In genomic region chr5:51382759-51383493, GRCh38 we compare ENCODE assay signal across 8 cellular contexts. TPM values are rescaled to one million over a fixed set of nuclear protein-coding genes. Genes with fewer than 3 reads are reported as not detected.
DNase-seq lines count a peak whose midpoint lies in the region; ATAC-seq and TF ChIP-seq lines count a peak whose summit lies in the region.

Gene ISL1 (plus strand): TSS chr5:51383448. CDS start chr5:51383672, 224 bp downstream.

- no peaks in the 10 kb centered on the region for H3K4me1 ChIP-seq in right cardiac atrium (ENCODE audit: control insufficient read depth, insufficient read depth, low read length)

- peaks cover 7% of the 10 kb centered on the region for H3K4me1 Mint-ChIP-seq in activated T-helper 2 cell treated with anti-CD3 and anti-CD28 coated beads, Interferon-gamma antibody, Interleukin-2, Interleukin-4, amounts not matched to agents 10 μg/mL and 5 μg/mL and 100 μg/mL, durations not matched to agents 14 hours and 24 hours and 36 hours (ENCODE audit: low read depth)

- H3K27me3 ChIP-seq in right cardiac atrium (ENCODE audit: control insufficient read depth, insufficient read depth), result peaks cover 10% of the 10 kb centered on the region

- H3K27ac Mint-ChIP-seq in activated T-helper 2 cell treated with anti-CD3 and anti-CD28 coated beads, Interferon-gamma antibody, Interleukin-2, Interleukin-4, amounts not matched to agents 10 μg/mL and 5 μg/mL and 100 μg/mL, durations not matched to agents 14 hours and 24 hours and 36 hours, result no peak within 1 kb of the TSS

- DNase-seq in GM03348 (ENCODE audit: low spot score) (peak; percentile 84), NCI-H1436 (lab: John Stamatoyannopoulos, UW) (peak; percentile 94), right cardiac atrium (peak; percentile 32 to 59 (median 56)), retinal pigment epithelial cell (ENCODE audit: low read depth) (peak; percentile 55), GM19238 (ENCODE audit: insufficient read length, low spot score) (no peak)
- no peak for DNase-seq in activated T-helper 2 cell treated with anti-CD3 and anti-CD28 coated beads, Interferon-gamma antibody, Interleukin-2, Interleukin-4, amounts not matched to agents 10 μg/mL and 5 μg/mL and 100 μg/mL, durations not matched to agents 14 hours and 24 hours and 36 hours (ENCODE audit: low spot score)
- no peak for DNase-seq in activated CD8-positive, alpha-beta memory T cell treated with anti-CD3 and anti-CD28 coated beads for 24 hours

- ATAC-seq in right cardiac atrium, result peak; percentile 51 to 80
- ATAC-seq in GM21423 (IDR thresholded peaks at IDR 0.05; ENCODE audit: unreplicated experiment), result no peak

- no peaks in the 10 kb centered on the region for H3K36me3 Mint-ChIP-seq in activated T-helper 2 cell treated with anti-CD3 and anti-CD28 coated beads, Interferon-gamma antibody, Interleukin-2, Interleukin-4, amounts not matched to agents 10 μg/mL and 5 μg/mL and 100 μg/mL, durations not matched to agents 14 hours and 24 hours and 36 hours (ENCODE audit: low read depth)

- no peak within 1 kb of the TSS for H3K27ac ChIP-seq in right cardiac atrium (ENCODE audit: low read length)

- H3K4me3 ChIP-seq in right cardiac atrium (ENCODE audit: low read length) (peak within 1 kb of the TSS; percentile 8), retinal pigment epithelial cell (ENCODE audit: low read length) (peak within 1 kb of the TSS; percentile 53)

- H3K4me3 Mint-ChIP-seq in activated T-helper 2 cell treated with anti-CD3 and anti-CD28 coated beads, Interferon-gamma antibody, Interleukin-2, Interleukin-4, amounts not matched to agents 10 μg/mL and 5 μg/mL and 100 μg/mL, durations not matched to agents 14 hours and 24 hours and 36 hours (ENCODE audit: low read depth), result peak within 1 kb of the TSS; percentile 42

- H3K27me3 Mint-ChIP-seq in activated T-helper 2 cell treated with anti-CD3 and anti-CD28 coated beads, Interferon-gamma antibody, Interleukin-2, Interleukin-4, amounts not matched to agents 10 μg/mL and 5 μg/mL and 100 μg/mL, durations not matched to agents 14 hours and 24 hours and 36 hours (ENCODE audit: low read depth), result peaks cover 97% of the 10 kb centered on the region

- no peaks in the 10 kb centered on the region for H3K9me3 Mint-ChIP-seq in activated T-helper 2 cell treated with anti-CD3 and anti-CD28 coated beads, Interferon-gamma antibody, Interleukin-2, Interleukin-4, amounts not matched to agents 10 μg/mL and 5 μg/mL and 100 μg/mL, durations not matched to agents 14 hours and 24 hours and 36 hours

- WGBS in right cardiac atrium, result 1% methylated on average over 73 of the region's 73 CpGs

- intact Hi-C loops in activated T-helper 2 cell treated with anti-CD3 and anti-CD28 coated beads, Interferon-gamma antibody, Interleukin-2, Interleukin-4, amounts not matched to agents 10 μg/mL and 5 μg/mL and 100 μg/mL, durations not matched to agents 14 hours and 24 hours and 36 hours (cut with micrococcal nuclease), result loop anchor here (2.0 kb wide), 1 partner anchor 16 kb away; no protein-coding TSS in a partner anchor
- intact Hi-C loops in right cardiac atrium (cut with DNase I), result no loop called here

- TF ChIP-seq CTCF in retinal pigment epithelial cell (conservative IDR thresholded peaks at IDR 0.05; ENCODE audit: low read depth, low read length), result no peak

- no peaks in the 10 kb centered on the region for H3K9me3 ChIP-seq in right cardiac atrium (ENCODE audit: control insufficient read depth, low read length)

RNA-seq across cellular contexts. Expression of gene ISL1, which starts in this region (rescaled TPM):
- not detected in 2 replicates for total RNA-seq in activated T-helper 2 cell treated with anti-CD3 and anti-CD28 coated beads, Interferon-gamma antibody, Interleukin-2, Interleukin-4, amounts not matched to agents 10 μg/mL and 5 μg/mL and 100 μg/mL, durations not matched to agents 14 hours and 24 hours and 36 hours
- total RNA-seq in right cardiac atrium, result not detected
- not detected for polyA plus RNA-seq in right cardiac atrium

Comparison
In these comparisons a context has a peak if more than half of its experiments do, and no peak if none do; other contexts are left out.
1. Peak in DNase-seq, ATAC-seq and H3K4me3 ChIP-seq in right cardiac atrium; RNA of the gene not detected or under 1 TPM.
2. DNase-seq: peak in GM03348 (single experiment), NCI-H1436 (single experiment) and retinal pigment epithelial cell (single experiment); none in activated T-helper 2 cell treated with anti-CD3 and anti-CD28 coated beads, Interferon-gamma antibody, Interleukin-2, Interleukin-4, amounts not matched to agents 10 μg/mL and 5 μg/mL and 100 μg/mL, durations not matched to agents 14 hours and 24 hours and 36 hours (single experiment), GM19238 (single experiment) and activated CD8-positive, alpha-beta memory T cell treated with anti-CD3 and anti-CD28 coated beads for 24 hours (single experiment).